ENCODE assay signal across 27 cellular contexts in genomic region chr5:42274913-42275312, GRCh38.
DNase-seq lines count a peak whose midpoint lies in the region; ATAC-seq, FAIRE-seq and TF ChIP-seq lines count a peak whose summit lies in the region.
"Had no signal": no experiment of that assay in that cellular context is flagged by ENCODE, and none has a peak within 500 bp of the region (broad histone marks: within the 10 kb centered on the region; RNA-seq: fewer than 3 reads in every experiment).

No MANE protein-coding gene starts in this region.

- H4K8ac ChIP-seq in H1 (ENCODE audit: extremely low read depth, insufficient read depth, low read length) = no peak overlapping the region

- no peak for TF ChIP-seq RAD21 in H1 (IDR thresholded peaks at IDR 0.05 in 1 of 2, conservative IDR thresholded peaks at IDR 0.05 in 1 of 2; ENCODE audit: low read depth in 2 of 2, low read length in 2 of 2)

- no peak overlapping the region for H3K4me2 ChIP-seq in H1 (ENCODE audit: insufficient read depth in 1 of 2, low read depth in 2 of 2, low read length in 2 of 2)
- H3K4me2 ChIP-seq: hepatocyte had no signal

- no peak overlapping the region for H2AK5ac ChIP-seq in H1 (ENCODE audit: low read depth, low read length)

- TF ChIP-seq EP300 in H1 (IDR thresholded peaks at IDR 0.05; ENCODE audit: borderline replicate concordance in 1 of 2, low read depth in 2 of 2, low read length in 2 of 2) = no peak

- no peak overlapping the region for H2BK12ac ChIP-seq in H1 (ENCODE audit: low read depth, low read length)

- H2BK15ac ChIP-seq in H1 (ENCODE audit: low read length) = no peak overlapping the region

- H2BK20ac ChIP-seq in H1 (ENCODE audit: low read length) = no peak overlapping the region

- FAIRE-seq in H1 (lab: Jason Lieb, UNC) = peak; percentile 60

- CTCF ChIA-PET in H1 (lab: Charles Lee; ENCODE audit: partially characterized antibody) = no interaction called here

- H3K9ac ChIP-seq in H1 (replicated peaks in 1 of 4; ENCODE audit: extremely low read depth in 1 of 4, low read depth in 3 of 4, low read length in 3 of 4) = no peak overlapping the region

- no peak overlapping the region for H3K27ac ChIP-seq in H1 (ENCODE audit: low read depth, low read length)
- H3K27ac ChIP-seq: ascending aorta, gastrocnemius medialis, hepatocyte, Peyer's patch, suprapubic skin, VCaP had no signal

- H2BK120ac ChIP-seq in H1 (replicated peaks; ENCODE audit: low read depth, low read length) = no peak overlapping the region

- no peak overlapping the region for H4K91ac ChIP-seq in H1 (replicated peaks; ENCODE audit: insufficient read length, low read length)

- POLR2A ChIA-PET in H1 (lab: Charles Lee; ENCODE audit: partially characterized antibody) = no interaction called here

- no peak overlapping the region for H3K18ac ChIP-seq in H1 (ENCODE audit: extremely low read depth, low read length)

- no peaks in the 10 kb centered on the region for H3K23me2 ChIP-seq in H1 (ENCODE audit: low read depth, low read length)

- H2AFZ ChIP-seq in H1 (ENCODE audit: low read length) = peak overlapping the region; percentile 74; the same call in 1 of the 2 replicates
- H2AFZ ChIP-seq: hepatocyte had no signal

- DNase-seq in EH (ENCODE audit: low read depth) = peak; percentile 0
- DNase-seq in MG63 = peak; percentile 7
- DNase-seq in H1 (ENCODE audit: low read depth in 1 of 2, low spot score in 2 of 2) = no peak
- peak; percentile 3 for DNase-seq in iris pigment epithelial cell (ENCODE audit: low read depth)
- DNase-seq in activated CD4-positive, alpha-beta T cell treated with anti-CD3 and anti-CD28 coated beads, Interleukin-2, amount 50 U/mL, for 1 hour = no peak
- no peak for DNase-seq in BE2C
- DNase-seq: ACHN; C1 segment of cervical spinal cord; central memory CD4-positive, alpha-beta T cell; gastrocnemius medialis; HFFc6; KBM-7; left ventricle myocardium superior; midbrain; natural killer cell; NCI-H146; NCI-H2171; NCI-H524 treated with DMSO at 0.1 percent for 48 hours; Peyer's patch; stimulated activated CD4-positive, alpha-beta T cell treated with anti-CD3 and anti-CD28 coated beads, Interleukin-4, amount 100 ng/mL, for 1 hour; T-helper 2 cell had no signal

- no peaks in the 10 kb centered on the region for H3K4me1 ChIP-seq in H1 (replicated peaks in 1 of 4; ENCODE audit: control insufficient read depth in 3 of 4, insufficient read depth in 4 of 4, low read length in 3 of 4)
- H3K4me1 ChIP-seq in BE2C = no peaks in the 10 kb centered on the region
- H3K4me1 ChIP-seq: ascending aorta, gastrocnemius medialis, Peyer's patch, suprapubic skin had no signal

- TF ChIP-seq POLR2A in H1 (IDR thresholded peaks at IDR 0.05; ENCODE audit: control extremely low read depth in 1 of 2, low read depth in 2 of 2, low read length in 2 of 2) = no peak

- no peaks in the 10 kb centered on the region for H3K79me2 ChIP-seq in H1 (ENCODE audit: control insufficient read depth in 1 of 2, insufficient read depth in 2 of 2, low read length in 2 of 2)
- H3K79me2 ChIP-seq: hepatocyte had no signal

- H2BK5ac ChIP-seq in H1 (ENCODE audit: low read depth, low read length) = no peak overlapping the region

- ATAC-seq in activated CD4-positive, CD25-positive, alpha-beta regulatory T cell treated with anti-CD3 and anti-CD28 coated beads, Interleukin-2, amount 50 U/mL, for 24 hours = no peak
- ATAC-seq: gastrocnemius medialis; left ventricle myocardium superior; natural killer cell; stimulated activated memory B cell treated with anti-CD40 and anti-IgM and Interleukin-4, amounts not matched to agents 10 μg/mL and 1 μg/mL and 100 μg/mL, for 72 hours had no signal

- no peak overlapping the region for H4K5ac ChIP-seq in H1 (ENCODE audit: insufficient read length, low read depth, low read length)

- TF ChIP-seq CTCF in H1 (IDR thresholded peaks at IDR 0.05; ENCODE audit: control extremely low read depth in 1 of 3, insufficient read depth in 1 of 3, low read depth in 1 of 3, low read length in 3 of 3) (no peak), BE2C (IDR thresholded peaks at IDR 0.05; ENCODE audit: low read depth, low read length) (no peak)

- H3K23ac ChIP-seq in H1 (ENCODE audit: insufficient read length) = no peak overlapping the region

- no peak overlapping the region for H3K56ac ChIP-seq in H1 (replicated peaks; ENCODE audit: insufficient read length, low read depth, low read length)

- no peak overlapping the region for H3K14ac ChIP-seq in H1 (ENCODE audit: insufficient read length)

- H3K4me3 ChIP-seq in MG63 = no peak overlapping the region
- no peak overlapping the region for H3K4me3 ChIP-seq in H1 (ENCODE audit: extremely low read depth in 1 of 4, insufficient read depth in 2 of 4, low read depth in 3 of 4, low read length in 4 of 4)
- no peak overlapping the region for H3K4me3 ChIP-seq in BE2C (ENCODE audit: low read depth, low read length)
- H3K4me3 ChIP-seq: ascending aorta, gastrocnemius medialis, hepatocyte, Peyer's patch, suprapubic skin had no signal

- H3K9me3 ChIP-seq in MG63 (no peaks in the 10 kb centered on the region), H1 (ENCODE audit: insufficient read depth in 2 of 2, low read depth in 1 of 2, low read length in 1 of 2) (no peaks in the 10 kb centered on the region), BE2C (no peaks in the 10 kb centered on the region)
- H3K9me3 ChIP-seq: ascending aorta, gastrocnemius medialis, Peyer's patch, suprapubic skin had no signal

- H3K27me3 ChIP-seq in MG63 = no peaks in the 10 kb centered on the region
- H3K27me3 ChIP-seq in H1 (replicated peaks in 1 of 4; ENCODE audit: control insufficient read depth in 3 of 4, extremely low read depth in 1 of 4, insufficient read depth in 3 of 4, low read length in 3 of 4) = no peaks in the 10 kb centered on the region
- no peaks in the 10 kb centered on the region for H3K27me3 ChIP-seq in BE2C
- H3K27me3 ChIP-seq: ascending aorta, gastrocnemius medialis, hepatocyte, Peyer's patch, suprapubic skin had no signal

- no peaks in the 10 kb centered on the region for H3K36me3 ChIP-seq in MG63
- no peaks in the 10 kb centered on the region for H3K36me3 ChIP-seq in H1 (ENCODE audit: control insufficient read depth in 2 of 4, insufficient read depth in 4 of 4, low read length in 3 of 4)
- H3K36me3 ChIP-seq in BE2C = no peaks in the 10 kb centered on the region
- H3K36me3 ChIP-seq: ascending aorta, gastrocnemius medialis, Peyer's patch, suprapubic skin had no signal

- no peaks in the 10 kb centered on the region for H4K20me1 ChIP-seq in H1 (replicated peaks in 1 of 2; ENCODE audit: control insufficient read depth in 1 of 2, insufficient read depth in 2 of 2, low read length in 2 of 2)

- WGBS in H1 (ENCODE audit: extremely low coverage in 1 of 2, insufficient coverage in 1 of 2, insufficient read length in 1 of 2, insufficient replicate concordance in 2 of 2, low coverage in 1 of 2, low lambda C conversion rate in 2 of 2, missing lambda C conversion rate in 1 of 2), 2 experiments = 67% methylated on average over 1 of the region's 1 CpG; no CpG with 5 or more reads in 1 of the 2 experiments

- no peak overlapping the region for H3K4ac ChIP-seq in H1 (replicated peaks; ENCODE audit: insufficient read length, low read depth, low read length)

- H3K79me1 ChIP-seq in H1 (ENCODE audit: low read depth, low read length) = no peaks in the 10 kb centered on the region

TF ChIP-seq in H1, 55 proteins besides CTCF, POLR2A, EP300 and RAD21:
- TF ChIP-seq TAF1 (IDR thresholded peaks at IDR 0.05; ENCODE audit: low read depth, low read length) (no peak), RXRA (IDR thresholded peaks at IDR 0.05; ENCODE audit: insufficient read depth, low read depth, low read length) (no peak), FOSL1 (IDR thresholded peaks at IDR 0.05; ENCODE audit: insufficient read depth, low read depth, low read length) (no peak), RBBP5 (IDR thresholded peaks at IDR 0.05; ENCODE audit: borderline replicate concordance, low read depth, low read length) (no peak), BRCA1 (IDR thresholded peaks at IDR 0.05; ENCODE audit: low read depth, low read length) (no peak), JUND (IDR thresholded peaks at IDR 0.05; ENCODE audit: low read length) (no peak), KDM4A (IDR thresholded peaks at IDR 0.05; ENCODE audit: low read depth, low read length, severe bottlenecking) (no peak), MAX (IDR thresholded peaks at IDR 0.05) (no peak), SP4 (IDR thresholded peaks at IDR 0.05; ENCODE audit: low read length) (no peak), TCF12 (IDR thresholded peaks at IDR 0.05; ENCODE audit: low read depth, low read length) (no peak)

Comparison
In these comparisons a context has a peak if more than half of its experiments do, and no peak if none do; other contexts are left out.
1. DNase-seq: peak in EH (single experiment), MG63 (single experiment) and iris pigment epithelial cell (single experiment); none in H1 (0 of 2), activated CD4-positive, alpha-beta T cell treated with anti-CD3 and anti-CD28 coated beads, Interleukin-2, amount 50 U/mL, for 1 hour (single experiment) and BE2C (single experiment).